Comparison of ENCODE assay signal across 9 cellular contexts in the genomic region with DNA sequence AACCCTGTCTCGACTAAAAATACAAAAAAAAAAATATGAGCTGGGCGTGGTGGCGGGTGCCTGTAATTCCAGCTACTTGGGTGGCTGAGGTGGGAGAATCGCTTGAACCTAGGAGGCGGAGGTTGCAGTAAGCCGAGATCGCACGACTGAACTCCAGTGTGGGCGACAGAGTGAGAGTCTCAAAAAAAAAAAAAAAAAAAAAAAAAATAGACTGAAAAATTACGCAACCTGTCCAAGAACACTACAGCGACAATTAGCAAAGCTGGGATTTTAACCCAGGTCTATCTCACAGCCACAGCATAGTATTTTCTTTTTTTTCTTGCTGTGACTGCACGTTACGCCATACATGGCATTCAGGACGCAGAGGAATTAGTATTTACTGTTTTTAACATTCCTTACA. TPM values are rescaled to one million over a fixed set of nuclear protein-coding genes. Genes with fewer than 3 reads are reported as not detected.
DNase-seq lines count a peak whose midpoint lies in the region; ATAC-seq, FAIRE-seq and TF ChIP-seq lines count a peak whose summit lies in the region.
"Had no signal": no experiment of that assay in that cellular context is flagged by ENCODE, and none has a peak within 500 bp of the region (broad histone marks: within the 10 kb centered on the region; RNA-seq: fewer than 3 reads in every experiment).

No MANE protein-coding gene starts in this region.

- H3F3A ChIP-seq in MM.1S (ENCODE audit: insufficient read depth, low read length): peaks cover 8% of the 10 kb centered on the region; the same call in 1 of the 2 replicates

- H3K9ac ChIP-seq in BLaER1 (peak overlapping the region; percentile 89), MM.1S (ENCODE audit: low read length) (peak overlapping the region; percentile 88; the same call in 1 of the 2 replicates), colonic mucosa (ENCODE audit: low read depth in 2 of 2, low read length in 2 of 2) (peak overlapping the region; percentile 69 to 80)

- intact Hi-C loops in colonic mucosa (cut with DNase I): loop anchor here (10.0 kb wide), 1 partner anchor 95 kb away; no protein-coding TSS in a partner anchor

- TF ChIP-seq CTCF in MM.1S (IDR thresholded peaks at IDR 0.05; ENCODE audit: low read length) (no peak), colonic mucosa (IDR thresholded peaks at IDR 0.05) (no peak), nephron progenitor cell (IDR thresholded peaks at IDR 0.05) (no peak)

- ATAC-seq in GM21737 (IDR thresholded peaks at IDR 0.05; ENCODE audit: unreplicated experiment): no peak

- peak overlapping the region; percentile 89; the same call in 1 of the 2 replicates for H3K27ac ChIP-seq in BLaER1
- H3K27ac ChIP-seq in MM.1S (ENCODE audit: low read length): peak overlapping the region; percentile 90; the same call in 1 of the 2 replicates
- H3K27ac ChIP-seq in colonic mucosa: peak overlapping the region; percentile 98

- H3K4me2 ChIP-seq in BLaER1: peak overlapping the region; percentile 94
- peak overlapping the region; percentile 70 for H3K4me2 ChIP-seq in MM.1S (ENCODE audit: low read depth, low read length)

- H3K9me2 ChIP-seq in MM.1S (replicated peaks; ENCODE audit: insufficient read depth, low read length): no peaks in the 10 kb centered on the region

- peaks cover 41% of the 10 kb centered on the region for H3K36me3 Mint-ChIP-seq in nephron progenitor cell (ENCODE audit: low read depth)

- H3K27me3 ChIP-seq in BLaER1 (no peaks in the 10 kb centered on the region), MM.1S (replicated peaks; ENCODE audit: insufficient read depth, low read length) (no peaks in the 10 kb centered on the region), colonic mucosa (no peaks in the 10 kb centered on the region)

- H3K36me3 ChIP-seq in BLaER1: peaks cover 24% of the 10 kb centered on the region
- no peaks in the 10 kb centered on the region for H3K36me3 ChIP-seq in MM.1S (replicated peaks; ENCODE audit: insufficient read depth, low read length)
- no peaks in the 10 kb centered on the region for H3K36me3 ChIP-seq in colonic mucosa

- H3K4me1 ChIP-seq in BLaER1: peaks cover 35% of the 10 kb centered on the region
- peaks cover 3% of the 10 kb centered on the region; the same call in 1 of the 2 replicates for H3K4me1 ChIP-seq in MM.1S (ENCODE audit: low read length)
- no peaks in the 10 kb centered on the region for H3K4me1 ChIP-seq in colonic mucosa

- H3K79me2 ChIP-seq in MM.1S (ENCODE audit: low read length): peaks cover 39% of the 10 kb centered on the region

- peak overlapping the region; percentile 92 for H3K4me3 Mint-ChIP-seq in nephron progenitor cell

- H3K9me3 Mint-ChIP-seq in nephron progenitor cell: peaks cover 22% of the 10 kb centered on the region

- H3K4me3 ChIP-seq in BLaER1 (peak overlapping the region; percentile 87), MM.1S (ENCODE audit: low read length) (peak overlapping the region; percentile 97), colonic mucosa (peak overlapping the region; percentile 94)

- H3K4me1 Mint-ChIP-seq in nephron progenitor cell: peaks cover 23% of the 10 kb centered on the region

- H3K9me3 ChIP-seq in BLaER1: peaks cover 15% of the 10 kb centered on the region
- H3K9me3 ChIP-seq in MM.1S (replicated peaks; ENCODE audit: insufficient read depth, low read length): no peaks in the 10 kb centered on the region
- no peaks in the 10 kb centered on the region for H3K9me3 ChIP-seq in colonic mucosa

- DNase-seq in MM.1S (no peak), colonic mucosa (no peak), nephron progenitor cell (no peak), HTR-8/SVneo (ENCODE audit: insufficient read length, low spot score) (no peak), germinal center (ENCODE audit: low spot score) (no peak), DMS114 treated with DMSO at 0.1 percent for 48 hours (lab: John Stamatoyannopoulos, UW; ENCODE audit: unreplicated experiment) (no peak)
- DNase-seq: T-helper 9 cell had no signal

- no peak overlapping the region for H3K27ac Mint-ChIP-seq in nephron progenitor cell

- H4K20me1 ChIP-seq in BLaER1 (peaks cover 35% of the 10 kb centered on the region), MM.1S (ENCODE audit: insufficient read depth, low read length) (no peaks in the 10 kb centered on the region)

- H3K27me3 Mint-ChIP-seq in nephron progenitor cell (ENCODE audit: low read depth, poor library complexity): peaks cover 2% of the 10 kb centered on the region

- peak overlapping the region; percentile 91; the same call in 1 of the 2 replicates for H2AFZ ChIP-seq in MM.1S (ENCODE audit: low read length)

- no peak for FAIRE-seq in HTR-8/SVneo (lab: Jason Lieb, UNC)

RNA-seq across cellular contexts. Expression of gene RABGEF1, which starts 1.1 kb away (rescaled TPM):
- total RNA-seq in colonic mucosa: 10 to 100 TPM; 19.1 to 25.1 TPM
